ENCODE assay signal across 8 cellular contexts in the genomic region with DNA sequence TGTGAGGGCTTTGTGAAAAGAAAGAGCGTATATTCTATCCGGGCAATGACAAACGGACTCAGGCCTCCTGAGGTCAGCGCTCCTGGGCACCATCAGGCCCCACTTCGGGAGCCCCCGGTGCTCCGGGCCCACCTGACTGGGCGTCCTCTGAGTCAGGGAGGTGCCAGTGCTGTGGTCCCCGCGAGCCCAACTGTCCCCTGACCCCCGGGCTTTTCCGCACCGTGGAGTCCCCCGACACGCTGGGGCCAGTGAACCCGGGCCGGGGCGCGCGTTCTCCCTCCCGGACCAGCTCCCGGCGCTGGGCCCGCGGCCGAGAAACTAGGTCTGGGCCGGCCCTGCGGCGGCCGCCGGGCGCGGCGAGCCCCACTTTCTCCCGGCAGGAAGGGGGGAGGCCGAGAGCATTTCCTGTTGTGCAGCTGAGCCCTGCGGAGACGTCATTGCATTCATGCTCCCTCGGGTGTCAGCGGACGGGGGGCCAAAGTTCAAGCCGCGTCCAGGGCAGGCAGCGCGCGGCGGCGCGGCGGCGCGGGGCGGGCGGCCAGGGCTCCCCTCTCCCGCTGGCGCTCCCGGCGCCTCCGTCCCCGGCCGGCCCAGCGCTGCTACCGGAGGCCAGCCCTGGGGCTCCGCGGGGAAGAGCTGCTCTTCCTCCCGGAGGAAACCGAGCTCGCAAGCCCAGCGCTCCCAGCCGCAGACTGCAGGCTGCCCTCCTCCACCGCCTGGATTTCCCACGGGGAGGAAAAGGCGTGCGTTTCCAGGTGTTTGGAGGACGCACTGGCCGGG. TPM values are rescaled to one million over a fixed set of nuclear protein-coding genes. Genes with fewer than 3 reads are reported as not detected.
A peak's percentile ranks its signal among the peaks of the same experiment; 100 is the strongest.
DNase-seq lines count a peak whose midpoint lies in the region; ATAC-seq and TF ChIP-seq lines count a peak whose summit lies in the region.

No MANE protein-coding gene starts in this region.

- no peaks in the 10 kb centered on the region for H4K20me1 ChIP-seq in fibroblast of lung (ENCODE audit: control insufficient read depth, extremely low read depth, insufficient read depth, low read length)

- peak overlapping the region; percentile 92 for H3K4me2 ChIP-seq in fibroblast of lung (ENCODE audit: extremely low read depth, insufficient read depth, low read length)

- H3K9me3 ChIP-seq in NT2/D1 (ENCODE audit: insufficient read depth, low read length) = no peaks in the 10 kb centered on the region
- no peaks in the 10 kb centered on the region for H3K9me3 ChIP-seq in fibroblast of lung (ENCODE audit: control insufficient read depth, insufficient read depth, low read depth, low read length)
- H3K9me3 ChIP-seq in stomach smooth muscle (ENCODE audit: control insufficient read depth in 2 of 2, low read length in 2 of 2) = no peaks in the 10 kb centered on the region

- H3K4me3 ChIP-seq in NT2/D1 (ENCODE audit: insufficient read length, low read depth) = peak overlapping the region; percentile 49
- peak overlapping the region; percentile 66 to 87 (median 72) for H3K4me3 ChIP-seq in fibroblast of lung (replicated peaks in 1 of 4; ENCODE audit: control extremely low read depth in 1 of 4, insufficient read depth in 1 of 4, low read depth in 3 of 4, low read length in 4 of 4)
- peak overlapping the region; percentile 74 to 77 for H3K4me3 ChIP-seq in stomach smooth muscle (ENCODE audit: low read length in 2 of 2)

- ATAC-seq in HG02938 (IDR thresholded peaks at IDR 0.05; ENCODE audit: unreplicated experiment) (peak; percentile 88), naive B cell (ENCODE audit: low read depth in 2 of 2) (peak; percentile 89 to 90)

- no peaks in the 10 kb centered on the region for H3K9me3 Mint-ChIP-seq in activated T-helper 2 cell treated with anti-CD3 and anti-CD28 coated beads, Interferon-gamma antibody, Interleukin-2, Interleukin-4, amounts not matched to agents 10 μg/mL and 5 μg/mL and 100 μg/mL, durations not matched to agents 14 hours and 24 hours and 36 hours
- H3K9me3 Mint-ChIP-seq in naive B cell = no peaks in the 10 kb centered on the region

- H3K79me2 ChIP-seq in fibroblast of lung (ENCODE audit: control insufficient read depth, insufficient read depth, low read length) = peaks cover 31% of the 10 kb centered on the region

- H3K36me3 Mint-ChIP-seq in activated T-helper 2 cell treated with anti-CD3 and anti-CD28 coated beads, Interferon-gamma antibody, Interleukin-2, Interleukin-4, amounts not matched to agents 10 μg/mL and 5 μg/mL and 100 μg/mL, durations not matched to agents 14 hours and 24 hours and 36 hours (ENCODE audit: low read depth) = peaks cover 27% of the 10 kb centered on the region
- no peaks in the 10 kb centered on the region for H3K36me3 Mint-ChIP-seq in naive B cell

- no peak for TF ChIP-seq CTCF in fibroblast of lung (conservative IDR thresholded peaks at IDR 0.05 in 1 of 2, IDR thresholded peaks at IDR 0.05 in 1 of 2; ENCODE audit: low read depth in 1 of 2, low read length in 2 of 2)

- intact Hi-C loops in activated T-helper 2 cell treated with anti-CD3 and anti-CD28 coated beads, Interferon-gamma antibody, Interleukin-2, Interleukin-4, amounts not matched to agents 10 μg/mL and 5 μg/mL and 100 μg/mL, durations not matched to agents 14 hours and 24 hours and 36 hours (cut with micrococcal nuclease) = loop anchor here (1.0 to 5.0 kb wide), 3 partner anchors 13 to 84 kb away; no protein-coding TSS in a partner anchor

- no peaks in the 10 kb centered on the region for H3K27me3 Mint-ChIP-seq in activated T-helper 2 cell treated with anti-CD3 and anti-CD28 coated beads, Interferon-gamma antibody, Interleukin-2, Interleukin-4, amounts not matched to agents 10 μg/mL and 5 μg/mL and 100 μg/mL, durations not matched to agents 14 hours and 24 hours and 36 hours (ENCODE audit: low read depth)
- H3K27me3 Mint-ChIP-seq in naive B cell = no peaks in the 10 kb centered on the region

- DNase-seq in SKM-1 treated with dmso at 0.1 percent for 144 hours (lab: John Stamatoyannopoulos, UW; ENCODE audit: unreplicated experiment) (peak; percentile 20), SKM-1 (lab: John Stamatoyannopoulos, UW; ENCODE audit: unreplicated experiment) (no peak), NT2/D1 (ENCODE audit: low read depth, low spot score) (no peak), fibroblast of lung (ENCODE audit: low read depth in 2 of 2) (peak; percentile 86 to 94), naive B cell (peak; percentile 82)
- DNase-seq in activated T-helper 2 cell treated with anti-CD3 and anti-CD28 coated beads, Interferon-gamma antibody, Interleukin-2, Interleukin-4, amounts not matched to agents 10 μg/mL and 5 μg/mL and 100 μg/mL, durations not matched to agents 14 hours and 24 hours and 36 hours (ENCODE audit: low spot score) = peak; percentile 69

- H3K9ac ChIP-seq in NT2/D1 (ENCODE audit: insufficient read length, low read depth) = peak overlapping the region; percentile 80
- peak overlapping the region; percentile 96 for H3K9ac ChIP-seq in fibroblast of lung (ENCODE audit: insufficient read depth, low read length)
- peak overlapping the region; percentile 64 to 77 for H3K9ac ChIP-seq in stomach smooth muscle (ENCODE audit: low read length in 2 of 2)

- H3K4me1 Mint-ChIP-seq in activated T-helper 2 cell treated with anti-CD3 and anti-CD28 coated beads, Interferon-gamma antibody, Interleukin-2, Interleukin-4, amounts not matched to agents 10 μg/mL and 5 μg/mL and 100 μg/mL, durations not matched to agents 14 hours and 24 hours and 36 hours (ENCODE audit: low read depth) = peaks cover 43% of the 10 kb centered on the region
- H3K4me1 Mint-ChIP-seq in naive B cell = peaks cover 33 to 49% (median 45%) of the 10 kb centered on the region in 3 donors

- peak overlapping the region; percentile 97 for H3K27ac ChIP-seq in fibroblast of lung (ENCODE audit: insufficient read depth, low read length)
- peak overlapping the region; percentile 72 for H3K27ac ChIP-seq in stomach smooth muscle (ENCODE audit: low read length)

- H3K36me3 ChIP-seq in NT2/D1 (ENCODE audit: insufficient read depth, insufficient read length, low read length) = no peaks in the 10 kb centered on the region
- no peaks in the 10 kb centered on the region for H3K36me3 ChIP-seq in fibroblast of lung (ENCODE audit: control insufficient read depth, insufficient read depth, low read length)
- no peaks in the 10 kb centered on the region for H3K36me3 ChIP-seq in stomach smooth muscle (ENCODE audit: control insufficient read depth in 2 of 2, insufficient read depth in 2 of 2, low read length in 2 of 2)

- H3K27ac Mint-ChIP-seq in activated T-helper 2 cell treated with anti-CD3 and anti-CD28 coated beads, Interferon-gamma antibody, Interleukin-2, Interleukin-4, amounts not matched to agents 10 μg/mL and 5 μg/mL and 100 μg/mL, durations not matched to agents 14 hours and 24 hours and 36 hours = peak overlapping the region; percentile 90
- peak overlapping the region; percentile 97 to 100 (median 98) for H3K27ac Mint-ChIP-seq in naive B cell

- H3K4me3 Mint-ChIP-seq in activated T-helper 2 cell treated with anti-CD3 and anti-CD28 coated beads, Interferon-gamma antibody, Interleukin-2, Interleukin-4, amounts not matched to agents 10 μg/mL and 5 μg/mL and 100 μg/mL, durations not matched to agents 14 hours and 24 hours and 36 hours (ENCODE audit: low read depth) = peak overlapping the region; percentile 91
- peak overlapping the region; percentile 89 to 97 (median 94) for H3K4me3 Mint-ChIP-seq in naive B cell

- H3K27me3 ChIP-seq in NT2/D1 (ENCODE audit: insufficient read depth, insufficient read length) = peaks cover 51% of the 10 kb centered on the region
- H3K27me3 ChIP-seq in fibroblast of lung (ENCODE audit: control insufficient read depth, insufficient read depth, low read length) = no peaks in the 10 kb centered on the region
- no peaks in the 10 kb centered on the region for H3K27me3 ChIP-seq in stomach smooth muscle (ENCODE audit: control insufficient read depth in 1 of 2, insufficient read depth in 2 of 2, low read length in 2 of 2)

- H3K4me1 ChIP-seq in NT2/D1 (ENCODE audit: insufficient read depth, insufficient read length) (no peaks in the 10 kb centered on the region), fibroblast of lung (ENCODE audit: control insufficient read depth, extremely low read depth, insufficient read depth, low read length) (peaks cover 3% of the 10 kb centered on the region), stomach smooth muscle (ENCODE audit: control insufficient read depth, insufficient read depth, low read length) (peaks cover 2% of the 10 kb centered on the region)

- H2AFZ ChIP-seq in fibroblast of lung (ENCODE audit: low read length) = peak overlapping the region; percentile 22

RNA-seq across cellular contexts. Expression of a gene that starts 18.3 kb away (rescaled TPM):
- 24.3 and 26.1 TPM in 2 replicates for total RNA-seq in activated T-helper 2 cell treated with anti-CD3 and anti-CD28 coated beads, Interferon-gamma antibody, Interleukin-2, Interleukin-4, amounts not matched to agents 10 μg/mL and 5 μg/mL and 100 μg/mL, durations not matched to agents 14 hours and 24 hours and 36 hours
- total RNA-seq in fibroblast of lung = 14.4 and 15.9 TPM in 2 replicates
- polyA plus RNA-seq in fibroblast of lung (5.0 and 7.1 TPM in 2 replicates), naive B cell (ENCODE audit: low read depth in 6 of 6) (10 to 100 TPM in 1 of 6 donors, 1 to 10 TPM in 5; 2.7 to 10.2 (median 5.4) TPM)
- polyA plus RNA-seq in fibroblast of lung (2012) = 5.7 and 7.7 TPM in 2 replicates
- polyA minus RNA-seq in fibroblast of lung (ENCODE audit: low replicate concordance) = 12.5 and 15.3 TPM in 2 replicates

Comparison
In these comparisons a context has a peak if more than half of its experiments do, and no peak if none do; other contexts are left out.
1. DNase-seq: peak in SKM-1 treated with dmso at 0.1 percent for 144 hours (single experiment), activated T-helper 2 cell treated with anti-CD3 and anti-CD28 coated beads, Interferon-gamma antibody, Interleukin-2, Interleukin-4, amounts not matched to agents 10 μg/mL and 5 μg/mL and 100 μg/mL, durations not matched to agents 14 hours and 24 hours and 36 hours (single experiment), fibroblast of lung (2 of 2) and naive B cell (single experiment); none in SKM-1 (single experiment) and NT2/D1 (single experiment).
2. Peak in every context shown above with its lines, with median percentiles within 50 percentile points of each other: H3K4me3 ChIP-seq and H3K9ac ChIP-seq.